ENCODE assay signal across 10 cellular contexts in genomic region chr1:40868051-40868723, GRCh38. TPM values are rescaled to one million over a fixed set of nuclear protein-coding genes. Genes with fewer than 3 reads are reported as not detected.
DNase-seq lines count a peak whose midpoint lies in the region; ATAC-seq, FAIRE-seq and TF ChIP-seq lines count a peak whose summit lies in the region.
"Had no signal": no experiment of that assay in that cellular context is flagged by ENCODE, and none has a peak within 500 bp of the region (broad histone marks: within the 10 kb centered on the region; RNA-seq: fewer than 3 reads in every experiment).

No MANE protein-coding gene starts in this region.

- H3K9ac ChIP-seq in IMR-90 (ENCODE audit: low read depth, low read length) (no peak overlapping the region), HepG2 (ENCODE audit: insufficient read depth, low read depth, low read length) (no peak overlapping the region), colonic mucosa (ENCODE audit: low read depth in 2 of 2, low read length in 2 of 2) (no peak overlapping the region)

- H3K27me3 ChIP-seq in IMR-90 (ENCODE audit: control insufficient read depth, insufficient read depth, low read length) (no peaks in the 10 kb centered on the region), HepG2 (ENCODE audit: control insufficient read depth in 1 of 2, insufficient read depth in 2 of 2, low read length in 2 of 2) (no peaks in the 10 kb centered on the region), colonic mucosa (no peaks in the 10 kb centered on the region)

- peaks cover 11% of the 10 kb centered on the region for H3K9me3 Mint-ChIP-seq in activated T-helper 2 cell treated with anti-CD3 and anti-CD28 coated beads, Interferon-gamma antibody, Interleukin-2, Interleukin-4, amounts not matched to agents 10 μg/mL and 5 μg/mL and 100 μg/mL, durations not matched to agents 14 hours and 24 hours and 36 hours

- no peak overlapping the region for H2BK15ac ChIP-seq in IMR-90 (ENCODE audit: low read depth, low read length)

- intact Hi-C loops in IMR-90 (cut with micrococcal nuclease) (no loop called here), HepG2 (cut with micrococcal nuclease; ENCODE audit: unreplicated experiment) (loop anchor here (5.0 kb wide), 1 partner anchor 34 kb away; no protein-coding TSS in a partner anchor), colonic mucosa (cut with DNase I) (no loop called here)
- intact Hi-C loops in activated T-helper 2 cell treated with anti-CD3 and anti-CD28 coated beads, Interferon-gamma antibody, Interleukin-2, Interleukin-4, amounts not matched to agents 10 μg/mL and 5 μg/mL and 100 μg/mL, durations not matched to agents 14 hours and 24 hours and 36 hours (cut with micrococcal nuclease) = loop anchor here (10.0 kb wide), 1 partner anchor 173 kb away; the partner anchor contains the start of gene NFYC

- H2BK20ac ChIP-seq in IMR-90 (ENCODE audit: low read depth, low read length) = peak overlapping the region; percentile 30; the same call in 1 of the 2 replicates

- dilution Hi-C loops in IMR-90 (cut with HindIII; ENCODE audit: low sequenced_read_pairs, unreplicated experiment) = no loop called here

- H3K36me3 Mint-ChIP-seq in activated T-helper 2 cell treated with anti-CD3 and anti-CD28 coated beads, Interferon-gamma antibody, Interleukin-2, Interleukin-4, amounts not matched to agents 10 μg/mL and 5 μg/mL and 100 μg/mL, durations not matched to agents 14 hours and 24 hours and 36 hours (ENCODE audit: low read depth) = peaks cover 3% of the 10 kb centered on the region

- TF ChIP-seq EP300 in HepG2 (IDR thresholded peaks at IDR 0.05; ENCODE audit: low read depth in 2 of 2, low read length in 2 of 2) (no peak), HepG2 (CRISPR knock-in tag; IDR thresholded peaks at IDR 0.05; ENCODE audit: borderline replicate concordance) (no peak)

- H3K9me3 ChIP-seq in IMR-90 (ENCODE audit: control insufficient read depth, insufficient read depth, low read length) (peaks cover 3% of the 10 kb centered on the region), HepG2 (ENCODE audit: low read length) (no peaks in the 10 kb centered on the region), colonic mucosa (no peaks in the 10 kb centered on the region)

- no peak overlapping the region for H3K4me3 ChIP-seq in IMR-90 (ENCODE audit: insufficient read depth, low read depth, low read length)
- H3K4me3 ChIP-seq in HepG2 (replicated peaks in 1 of 3; ENCODE audit: insufficient read depth in 1 of 3, low read depth in 2 of 3, low read length in 3 of 3) = no peak overlapping the region
- H3K4me3 ChIP-seq in colonic mucosa = no peak overlapping the region
- H3K4me3 ChIP-seq: skin epidermis had no signal

- TF ChIP-seq POLR2A in IMR-90 (IDR thresholded peaks at IDR 0.05; ENCODE audit: low read depth, low read length) = no peak
- TF ChIP-seq POLR2A in HepG2 (IDR thresholded peaks at IDR 0.05; ENCODE audit: insufficient read depth in 1 of 2, low read depth in 2 of 2, low read length in 2 of 2) = no peak

- no peak overlapping the region for H4K5ac ChIP-seq in IMR-90 (ENCODE audit: low read depth, low read length)

- no peak overlapping the region for H3K23ac ChIP-seq in IMR-90 (ENCODE audit: low read depth, low read length)

- no peak for TF ChIP-seq CTCF in IMR-90 (conservative IDR thresholded peaks at IDR 0.05; ENCODE audit: low read depth, low read length)
- no peak for TF ChIP-seq CTCF in HepG2 (CRISPR knock-in tag; IDR thresholded peaks at IDR 0.05)
- TF ChIP-seq CTCF in colonic mucosa (IDR thresholded peaks at IDR 0.05) = no peak

- H3K4me2 ChIP-seq in IMR-90 (ENCODE audit: low read depth, low read length) (no peak overlapping the region), HepG2 (ENCODE audit: low read depth, low read length) (no peak overlapping the region)

- H3K9me1 ChIP-seq in IMR-90 (ENCODE audit: insufficient read depth, low read length) = peaks cover 9% of the 10 kb centered on the region

- no TSS peak for BruUV-seq in IMR-90 (replicated peaks; lab: Mats Ljungman, UMichigan)
- BruUV-seq in HepG2 (replicated peaks; lab: Mats Ljungman, UMichigan) = no TSS peak

- H2BK5ac ChIP-seq in IMR-90 (ENCODE audit: low read depth, low read length, poor library complexity, severe bottlenecking) = no peak overlapping the region

- H3K18ac ChIP-seq in IMR-90 (ENCODE audit: low read depth, low read length) = peak overlapping the region; percentile 34; the same call in 1 of the 2 replicates

- H3K4me1 ChIP-seq in IMR-90 (ENCODE audit: control insufficient read depth, insufficient read depth, low read length) = peaks cover 8% of the 10 kb centered on the region
- peaks cover 36% of the 10 kb centered on the region for H3K4me1 ChIP-seq in HepG2 (ENCODE audit: insufficient read depth, low read length)
- H3K4me1 ChIP-seq in colonic mucosa = no peaks in the 10 kb centered on the region

- H3K14ac ChIP-seq in IMR-90 (replicated peaks; ENCODE audit: low read depth, low read length) = no peak overlapping the region

- H3K27ac Mint-ChIP-seq in activated T-helper 2 cell treated with anti-CD3 and anti-CD28 coated beads, Interferon-gamma antibody, Interleukin-2, Interleukin-4, amounts not matched to agents 10 μg/mL and 5 μg/mL and 100 μg/mL, durations not matched to agents 14 hours and 24 hours and 36 hours = peak overlapping the region; percentile 43

- peak overlapping the region; percentile 33; the same call in 1 of the 2 replicates for H2BK120ac ChIP-seq in IMR-90 (ENCODE audit: low read depth, low read length)

- in situ Hi-C loops in IMR-90 (cut with MboI; ENCODE audit: low sequenced_read_pairs) = no loop called here
- in situ Hi-C loops in HepG2 (cut with HindIII; ENCODE audit: extremely low pct_ligation_motif_present, low pct_unique_long_range_greater_than_20kb) = no loop called here

- no peak overlapping the region for H3K4ac ChIP-seq in IMR-90 (ENCODE audit: low read depth, low read length)

- TF ChIP-seq RAD21 in IMR-90 (IDR thresholded peaks at IDR 0.05; ENCODE audit: low read length) = no peak
- no peak for TF ChIP-seq RAD21 in HepG2 (CRISPR knock-in tag; IDR thresholded peaks at IDR 0.05)

- H4K91ac ChIP-seq in IMR-90 (ENCODE audit: insufficient read depth, low read depth, low read length) = no peak overlapping the region

- H3K27me3 Mint-ChIP-seq in activated T-helper 2 cell treated with anti-CD3 and anti-CD28 coated beads, Interferon-gamma antibody, Interleukin-2, Interleukin-4, amounts not matched to agents 10 μg/mL and 5 μg/mL and 100 μg/mL, durations not matched to agents 14 hours and 24 hours and 36 hours (ENCODE audit: low read depth) = no peaks in the 10 kb centered on the region

- H2AFZ ChIP-seq in IMR-90 (replicated peaks; ENCODE audit: low read length, poor library complexity) (no peak overlapping the region), HepG2 (ENCODE audit: low read length) (no peak overlapping the region)

- no peaks in the 10 kb centered on the region for H3K79me1 ChIP-seq in IMR-90 (ENCODE audit: low read depth in 1 of 2, low read length in 2 of 2)

- CTCF ChIA-PET in IMR-90 (lab: Yijun Ruan, JAX) = no interaction called here
- CTCF ChIA-PET in HepG2 (lab: Yijun Ruan, JAX; ENCODE audit: low intra/inter-chr PET ratio, low total read pairs) = no interaction called here

- ATAC-seq in IMR-90 (ENCODE audit: low read depth) = peak; percentile 48
- peak; percentile 77 for ATAC-seq in HepG2
- ATAC-seq in GM18498 (IDR thresholded peaks at IDR 0.05; ENCODE audit: unreplicated experiment) = no peak

- H2AK9ac ChIP-seq in IMR-90 (replicated peaks; ENCODE audit: low read depth, low read length, poor library complexity) = no peak overlapping the region

- H3K4me1 Mint-ChIP-seq in activated T-helper 2 cell treated with anti-CD3 and anti-CD28 coated beads, Interferon-gamma antibody, Interleukin-2, Interleukin-4, amounts not matched to agents 10 μg/mL and 5 μg/mL and 100 μg/mL, durations not matched to agents 14 hours and 24 hours and 36 hours (ENCODE audit: low read depth) = peaks cover 16% of the 10 kb centered on the region

- DNase-seq in CD1c-positive myeloid dendritic cell (ENCODE audit: extremely low spot score) (peak; percentile 19), IMR-90 (peak; percentile 84), HepG2 (ENCODE audit: low spot score) (peak; percentile 87), substantia nigra (lab: John Stamatoyannopoulos, UW) (no peak), colonic mucosa (no peak), superior temporal gyrus (ENCODE audit: extremely low spot score) (no peak)
- no peak for DNase-seq in activated T-helper 2 cell treated with anti-CD3 and anti-CD28 coated beads, Interferon-gamma antibody, Interleukin-2, Interleukin-4, amounts not matched to agents 10 μg/mL and 5 μg/mL and 100 μg/mL, durations not matched to agents 14 hours and 24 hours and 36 hours (ENCODE audit: low spot score)
- DNase-seq: activated CD4-positive, alpha-beta T cell treated with anti-CD3 and anti-CD28 coated beads for 48 hours had no signal

- no peak overlapping the region for H4K8ac ChIP-seq in IMR-90 (ENCODE audit: low read depth in 2 of 2, low read length in 2 of 2)

- FAIRE-seq in HepG2 (lab: Jason Lieb, UNC) = peak; percentile 18

- POLR2A ChIA-PET in IMR-90 (lab: Charles Lee; ENCODE audit: unreplicated experiment) (no interaction called here), HepG2 (lab: Yijun Ruan, JAX) (interaction anchor here (0.5 to 1.4 kb wide), 3 partner anchors 47 to 132 kb away, joined by 3 to 5 read pairs (median 4); no protein-coding TSS in a partner anchor)

- WGBS in IMR-90 (ENCODE audit: extremely low coverage in 2 of 2, insufficient read length in 1 of 2), 2 experiments = 0% methylated on average over 1 of the region's 4 CpGs; no CpG with 5 or more reads in 1 of the 2 experiments
- WGBS in HepG2 (ENCODE audit: low lambda C conversion rate) = 48% methylated on average over 4 of the region's 4 CpGs

- no peak overlapping the region for H3K4me3 Mint-ChIP-seq in activated T-helper 2 cell treated with anti-CD3 and anti-CD28 coated beads, Interferon-gamma antibody, Interleukin-2, Interleukin-4, amounts not matched to agents 10 μg/mL and 5 μg/mL and 100 μg/mL, durations not matched to agents 14 hours and 24 hours and 36 hours (ENCODE audit: low read depth)

- H3K79me2 ChIP-seq in HepG2 (ENCODE audit: insufficient read depth, low read length) = no peaks in the 10 kb centered on the region

- no peak overlapping the region for H3K56ac ChIP-seq in IMR-90 (ENCODE audit: extremely low read depth, insufficient read depth, low read length)

- no peaks in the 10 kb centered on the region for H3K36me3 ChIP-seq in IMR-90 (ENCODE audit: control insufficient read depth, insufficient read depth, low read length)
- no peaks in the 10 kb centered on the region for H3K36me3 ChIP-seq in HepG2 (replicated peaks in 1 of 2; ENCODE audit: control insufficient read depth in 1 of 2, insufficient read depth in 2 of 2, low read length in 2 of 2)
- H3K36me3 ChIP-seq in colonic mucosa = no peaks in the 10 kb centered on the region

- no peaks in the 10 kb centered on the region for H4K20me1 ChIP-seq in IMR-90 (ENCODE audit: insufficient read depth, low read length)
- H4K20me1 ChIP-seq in HepG2 (ENCODE audit: insufficient read depth, low read length) = no peaks in the 10 kb centered on the region

- no peak overlapping the region for H2AK5ac ChIP-seq in IMR-90 (ENCODE audit: low read depth, low read length)

- H3K27ac ChIP-seq in IMR-90 (ENCODE audit: insufficient read depth, low read length) (no peak overlapping the region), HepG2 (ENCODE audit: extremely low read length, insufficient read depth, low read length) (no peak overlapping the region), substantia nigra (ENCODE audit: low read depth, low read length, poor library complexity, severe bottlenecking) (no peak overlapping the region), colonic mucosa (no peak overlapping the region)
- H3K27ac ChIP-seq: skin epidermis had no signal

RNA-seq across cellular contexts. Expression of gene CITED4, which starts 6.0 kb away (rescaled TPM):
- total RNA-seq in IMR-90 (2012; rRNA removed) (under 0.01 and 0.28 TPM in 2 replicates), HepG2 (2016; rRNA removed; fragmentation: Illumina TruSeq; extraction: Trizol) (5.8 and 9.9 TPM in 2 replicates), colonic mucosa (1 to 10 TPM; 3.4 to 5.8 TPM)
- polyA plus RNA-seq in IMR-90 (2012; rRNA removed) (1.6 and 2.2 TPM in 2 replicates), HepG2 (2011; rRNA removed) (1.5 and 2.0 TPM in 2 replicates)
- polyA plus RNA-seq in IMR-90 (2012; cell fraction: cytosol; rRNA removed) = 1.7 and 7.4 TPM in 2 replicates
- 1.2 and 3.1 TPM in 2 replicates for polyA plus RNA-seq in IMR-90 (2012; cell fraction: nucleus; rRNA removed; ENCODE audit: low replicate concordance)
- 3.6 and 4.2 TPM in 2 replicates for total RNA-seq in activated T-helper 2 cell treated with anti-CD3 and anti-CD28 coated beads, Interferon-gamma antibody, Interleukin-2, Interleukin-4, amounts not matched to agents 10 μg/mL and 5 μg/mL and 100 μg/mL, durations not matched to agents 14 hours and 24 hours and 36 hours
- total RNA-seq in HepG2 (2016; cell fraction: cytosol; rRNA removed; fragmentation: Illumina TruSeq; extraction: Trizol; ENCODE audit: low read depth) = 8.5 and 9.6 TPM in 2 replicates
- total RNA-seq in HepG2 (2016; cell fraction: insoluble cytoplasmic fraction; rRNA removed; fragmentation: Illumina TruSeq; extraction: Trizol) = 6.5 and 9.1 TPM in 2 replicates
- 11.1 and 14.4 TPM in 2 replicates for total RNA-seq in HepG2 (2016; cell fraction: membrane; rRNA removed; fragmentation: Illumina TruSeq; extraction: Trizol)
- 4.1 and 4.2 TPM in 2 replicates for total RNA-seq in HepG2 (2016; cell fraction: nucleus; rRNA removed; fragmentation: Illumina TruSeq; extraction: Trizol)
- polyA plus RNA-seq in HepG2 (2011; cell fraction: cytosol; rRNA removed) = 1.7 and 3.5 TPM in 2 replicates
- 3.7 and 3.9 TPM in 2 replicates for polyA plus RNA-seq in HepG2 (2011; cell fraction: nucleus; rRNA removed)
- 5.5 and 6.8 TPM in 2 replicates for polyA plus RNA-seq in HepG2 (2012)
- 9.0 and 13.1 TPM in 2 replicates for polyA plus RNA-seq in HepG2 (2016; cell fraction: cytosol; fragmentation: Illumina TruSeq; extraction: Trizol; ENCODE audit: low read depth)
- polyA plus RNA-seq in HepG2 (2016; cell fraction: insoluble cytoplasmic fraction; fragmentation: Illumina TruSeq; extraction: Trizol; ENCODE audit: low read depth) = 11.7 and 13.4 TPM in 2 replicates
- polyA plus RNA-seq in HepG2 (2016; cell fraction: membrane; fragmentation: Illumina TruSeq; extraction: Trizol; ENCODE audit: low read depth) = 14.8 and 15.5 TPM in 2 replicates
- polyA plus RNA-seq in HepG2 (2016; cell fraction: nucleus; fragmentation: Illumina TruSeq; extraction: Trizol; ENCODE audit: insufficient read depth, low read depth) = 13.0 and 14.6 TPM in 2 replicates
- 1.8 and 1.9 TPM in 2 replicates for polyA minus RNA-seq in HepG2 (2011; rRNA and poly(A)+ RNA removed; ENCODE audit: low replicate concordance)
- 3.7 and 5.4 TPM in 2 replicates for polyA minus RNA-seq in HepG2 (2011; cell fraction: cytosol; rRNA and poly(A)+ RNA removed)
- 1.6 and 2.2 TPM in 2 replicates for polyA minus RNA-seq in HepG2 (2011; cell fraction: nucleus; rRNA and poly(A)+ RNA removed)

Comparison
In these comparisons a context has a peak if more than half of its experiments do, and no peak if none do; other contexts are left out.
1. DNase-seq: peak in CD1c-positive myeloid dendritic cell (single experiment), IMR-90 (single experiment) and HepG2 (single experiment); none in activated T-helper 2 cell treated with anti-CD3 and anti-CD28 coated beads, Interferon-gamma antibody, Interleukin-2, Interleukin-4, amounts not matched to agents 10 μg/mL and 5 μg/mL and 100 μg/mL, durations not matched to agents 14 hours and 24 hours and 36 hours (single experiment), substantia nigra (0 of 49), colonic mucosa (single experiment) and superior temporal gyrus (single experiment).
2. intact Hi-C loops: an anchor here in activated T-helper 2 cell treated with anti-CD3 and anti-CD28 coated beads, Interferon-gamma antibody, Interleukin-2, Interleukin-4, amounts not matched to agents 10 μg/mL and 5 μg/mL and 100 μg/mL, durations not matched to agents 14 hours and 24 hours and 36 hours (10.0 kb wide) and HepG2 (5.0 kb wide); none called in IMR-90 and colonic mucosa.